1 cellular context compared by ENCODE assay signal in genomic region chr1:182850319-182850718, GRCh38.
A peak's percentile ranks its signal among the peaks of the same experiment; 100 is the strongest.
TF ChIP-seq lines count a peak whose summit lies in the region.

No MANE protein-coding gene starts in this region.

TF ChIP-seq in H1, 55 proteins besides CTCF, POLR2A, EP300 and RAD21:
- TF ChIP-seq CBX5 (IDR thresholded peaks at IDR 0.05; ENCODE audit: low read depth, low read length) (no peak), POLR2AphosphoS5 (IDR thresholded peaks at IDR 0.05; ENCODE audit: low read depth, low read length) (peak; percentile 26; the same call in 1 of the 2 replicates)
